Comparison of ENCODE assay signal across 12 cellular contexts in genomic region chr9:114518599-114519022, GRCh38. TPM values are rescaled to one million over a fixed set of nuclear protein-coding genes. Genes with fewer than 3 reads are reported as not detected.
DNase-seq lines count a peak whose midpoint lies in the region; ATAC-seq, FAIRE-seq and TF ChIP-seq lines count a peak whose summit lies in the region.
"Had no signal": no experiment of that assay in that cellular context is flagged by ENCODE, and none has a peak within 500 bp of the region (broad histone marks: within the 10 kb centered on the region; RNA-seq: fewer than 3 reads in every experiment).

No MANE protein-coding gene starts in this region.

- CTCF ChIA-PET in activated CD4-positive, alpha-beta memory T cell treated with anti-CD3 and anti-CD28 coated beads, Interleukin-2, amount 10 ng/mL, durations not matched to agents 7 days and 5 days (lab: Charles Lee), result interaction anchor here (1.0 to 3.5 kb wide), 6 partner anchors 11 to 134 kb away, joined by 3 to 12 read pairs (median 6); partner anchors contain the start of gene ATP6V1G1

- 64 to 81% (median 72%) methylated on average over 4 of the region's 4 CpGs for WGBS in spleen, 5 donors

- H3K27ac ChIP-seq in KMS-11 (peak overlapping the region; percentile 33), spleen (peak overlapping the region in 6 of 8 donors; percentile 1 to 71 (median 50)), kidney (ENCODE audit: low read depth in 2 of 2, low read length in 2 of 2) (no peak overlapping the region)
- H3K27ac ChIP-seq: A549, breast epithelium, tibial nerve had no signal

- H3K4me3 ChIP-seq in KMS-11 (IDR thresholded peaks at IDR 0.05; ENCODE audit: insufficient read depth, low read depth, low read length), result no peak overlapping the region
- H3K4me3 ChIP-seq in spleen, result no peak overlapping the region
- no peak overlapping the region for H3K4me3 ChIP-seq in kidney (ENCODE audit: low read length in 2 of 2)
- H3K4me3 ChIP-seq: A549, breast epithelium, tibial nerve had no signal

- H3K27me3 ChIP-seq in KMS-11 (ENCODE audit: insufficient read depth, low read depth) (no peaks in the 10 kb centered on the region), spleen (replicated peaks in 1 of 7) (peaks cover 0 to 4% (median 0%) of the 10 kb centered on the region in 7 donors)
- H3K27me3 ChIP-seq: breast epithelium had no signal

- peak overlapping the region; percentile 73 for H3K4me2 ChIP-seq in KMS-11
- H3K4me2 ChIP-seq: A549 had no signal

- peak; percentile 70 for DNase-seq in activated CD4-positive, alpha-beta T cell treated with anti-CD3 and anti-CD28 coated beads, Interleukin-2, amount 10 ng/mL, durations not matched to agents 24 days and 14 days
- no peak for DNase-seq in activated CD4-positive, alpha-beta T cell treated with anti-CD3 and anti-CD28 coated beads for 1 hour
- DNase-seq in HFFc6, result no peak
- DNase-seq in spleen, result no peak
- DNase-seq in activated naive CD8-positive, alpha-beta T cell treated with anti-CD3 and anti-CD28 coated beads, Interleukin-2, amount 50 U/mL, for 24 hours, result no peak
- no peak for DNase-seq in activated CD4-positive, alpha-beta memory T cell treated with anti-CD3 and anti-CD28 coated beads, Interleukin-2, amount 10 ng/mL, durations not matched to agents 7 days and 5 days
- DNase-seq in kidney, result no peak
- DNase-seq: NCI-H69 had no signal

- H3K9me3 Mint-ChIP-seq in activated CD4-positive, alpha-beta T cell treated with anti-CD3 and anti-CD28 coated beads, Interleukin-2, amount 10 ng/mL, durations not matched to agents 24 days and 14 days, result no peaks in the 10 kb centered on the region
- H3K9me3 Mint-ChIP-seq in HFFc6, result peaks cover 6% of the 10 kb centered on the region; the same call in 1 of the 2 replicates
- H3K9me3 Mint-ChIP-seq in activated naive CD8-positive, alpha-beta T cell treated with anti-CD3 and anti-CD28 coated beads, Interleukin-2, amount 50 U/mL, for 24 hours, result no peaks in the 10 kb centered on the region
- H3K9me3 Mint-ChIP-seq in activated CD4-positive, alpha-beta memory T cell treated with anti-CD3 and anti-CD28 coated beads, Interleukin-2, amount 10 ng/mL, durations not matched to agents 7 days and 5 days, result no peaks in the 10 kb centered on the region

- peak overlapping the region; percentile 28 for H2AFZ ChIP-seq in KMS-11 (ENCODE audit: low read depth)

- intact Hi-C loops in activated CD4-positive, alpha-beta T cell treated with anti-CD3 and anti-CD28 coated beads, Interleukin-2, amount 10 ng/mL, durations not matched to agents 24 days and 14 days (cut with micrococcal nuclease), result no loop called here
- intact Hi-C loops in spleen (cut with DNase I; ENCODE audit: low total_unique reads) (no loop called here), kidney (cut with DNase I) (no loop called here)

- FAIRE-seq in kidney (lab: Jason Lieb, UNC), result no peak
- FAIRE-seq: A549 had no signal

- no peak for TF ChIP-seq CTCF in HFFc6 (IDR thresholded peaks at IDR 0.05)
- TF ChIP-seq CTCF in KMS-11 (conservative IDR thresholded peaks at IDR 0.05; ENCODE audit: low read depth, low read length), result no peak
- no peak for TF ChIP-seq CTCF in spleen (IDR thresholded peaks at IDR 0.05 in 8 of 11, conservative IDR thresholded peaks at IDR 0.05 in 3 of 11)
- no peak for TF ChIP-seq CTCF in kidney (IDR thresholded peaks at IDR 0.05; ENCODE audit: borderline replicate concordance, extremely low read depth, insufficient read depth)

- H3K9me3 ChIP-seq in spleen (no peaks in the 10 kb centered on the region), kidney (ENCODE audit: control insufficient read depth in 1 of 2, low read length in 2 of 2) (no peaks in the 10 kb centered on the region)
- H3K9me3 ChIP-seq: A549, breast epithelium, tibial nerve had no signal

- ATAC-seq in activated naive CD8-positive, alpha-beta T cell treated with anti-CD3 and anti-CD28 coated beads, Interleukin-2, amount 50 U/mL, for 24 hours, result no peak
- ATAC-seq: A549 had no signal

- no peaks in the 10 kb centered on the region for H3K79me2 ChIP-seq in KMS-11 (ENCODE audit: insufficient read depth, low read depth)

- H3K27me3 Mint-ChIP-seq in activated CD4-positive, alpha-beta T cell treated with anti-CD3 and anti-CD28 coated beads, Interleukin-2, amount 10 ng/mL, durations not matched to agents 24 days and 14 days, result peaks cover 30% of the 10 kb centered on the region
- H3K27me3 Mint-ChIP-seq in HFFc6 (ENCODE audit: insufficient read depth), result peaks cover 10% of the 10 kb centered on the region
- H3K27me3 Mint-ChIP-seq in activated naive CD8-positive, alpha-beta T cell treated with anti-CD3 and anti-CD28 coated beads, Interleukin-2, amount 50 U/mL, for 24 hours, result peaks cover 8% of the 10 kb centered on the region
- H3K27me3 Mint-ChIP-seq in activated CD4-positive, alpha-beta memory T cell treated with anti-CD3 and anti-CD28 coated beads, Interleukin-2, amount 10 ng/mL, durations not matched to agents 7 days and 5 days, result peaks cover 45% of the 10 kb centered on the region

- H3K4me3 Mint-ChIP-seq in activated CD4-positive, alpha-beta T cell treated with anti-CD3 and anti-CD28 coated beads, Interleukin-2, amount 10 ng/mL, durations not matched to agents 24 days and 14 days, result no peak overlapping the region
- H3K4me3 Mint-ChIP-seq in HFFc6, result 0 out of 2 replicates have a peak overlapping the region, but pooled peaks have one; percentile 31
- H3K4me3 Mint-ChIP-seq in activated naive CD8-positive, alpha-beta T cell treated with anti-CD3 and anti-CD28 coated beads, Interleukin-2, amount 50 U/mL, for 24 hours, result no peak overlapping the region
- no peak overlapping the region for H3K4me3 Mint-ChIP-seq in activated CD4-positive, alpha-beta memory T cell treated with anti-CD3 and anti-CD28 coated beads, Interleukin-2, amount 10 ng/mL, durations not matched to agents 7 days and 5 days

- peak overlapping the region; percentile 4; the same call in 1 of the 2 replicates for H3K9ac ChIP-seq in KMS-11
- no peak overlapping the region for H3K9ac ChIP-seq in kidney (ENCODE audit: low read length in 2 of 2)

- H3K27ac Mint-ChIP-seq in activated CD4-positive, alpha-beta T cell treated with anti-CD3 and anti-CD28 coated beads, Interleukin-2, amount 10 ng/mL, durations not matched to agents 24 days and 14 days, result no peak overlapping the region
- H3K27ac Mint-ChIP-seq in HFFc6, result no peak overlapping the region
- H3K27ac Mint-ChIP-seq in activated naive CD8-positive, alpha-beta T cell treated with anti-CD3 and anti-CD28 coated beads, Interleukin-2, amount 50 U/mL, for 24 hours, result no peak overlapping the region
- H3K27ac Mint-ChIP-seq in activated CD4-positive, alpha-beta memory T cell treated with anti-CD3 and anti-CD28 coated beads, Interleukin-2, amount 10 ng/mL, durations not matched to agents 7 days and 5 days, result no peak overlapping the region

- POLR2A ChIA-PET in activated CD4-positive, alpha-beta memory T cell treated with anti-CD3 and anti-CD28 coated beads, Interleukin-2, amount 10 ng/mL, durations not matched to agents 7 days and 5 days (lab: Charles Lee), result interaction anchor here (0.8 to 1.2 kb wide), 2 partner anchors 69 to 93 kb away, joined by 3 to 5 read pairs; partner anchors contain the start of gene ATP6V1G1

- TF ChIP-seq POLR2A in spleen (IDR thresholded peaks at IDR 0.05), result no peak

- H3K4me1 Mint-ChIP-seq in activated CD4-positive, alpha-beta T cell treated with anti-CD3 and anti-CD28 coated beads, Interleukin-2, amount 10 ng/mL, durations not matched to agents 24 days and 14 days, result peaks cover 6% of the 10 kb centered on the region
- peaks cover 37% of the 10 kb centered on the region for H3K4me1 Mint-ChIP-seq in HFFc6 (ENCODE audit: low read depth)
- peaks cover 11% of the 10 kb centered on the region for H3K4me1 Mint-ChIP-seq in activated naive CD8-positive, alpha-beta T cell treated with anti-CD3 and anti-CD28 coated beads, Interleukin-2, amount 50 U/mL, for 24 hours
- H3K4me1 Mint-ChIP-seq in activated CD4-positive, alpha-beta memory T cell treated with anti-CD3 and anti-CD28 coated beads, Interleukin-2, amount 10 ng/mL, durations not matched to agents 7 days and 5 days, result peaks cover 18% of the 10 kb centered on the region

- H4K20me1 ChIP-seq in KMS-11 (ENCODE audit: insufficient read depth), result no peaks in the 10 kb centered on the region

- no peaks in the 10 kb centered on the region for H3K36me3 Mint-ChIP-seq in activated CD4-positive, alpha-beta T cell treated with anti-CD3 and anti-CD28 coated beads, Interleukin-2, amount 10 ng/mL, durations not matched to agents 24 days and 14 days (ENCODE audit: low read depth)
- H3K36me3 Mint-ChIP-seq in HFFc6 (ENCODE audit: low read depth), result peaks cover 4% of the 10 kb centered on the region; the same call in 1 of the 2 replicates
- H3K36me3 Mint-ChIP-seq in activated naive CD8-positive, alpha-beta T cell treated with anti-CD3 and anti-CD28 coated beads, Interleukin-2, amount 50 U/mL, for 24 hours (ENCODE audit: low read depth), result no peaks in the 10 kb centered on the region
- H3K36me3 Mint-ChIP-seq in activated CD4-positive, alpha-beta memory T cell treated with anti-CD3 and anti-CD28 coated beads, Interleukin-2, amount 10 ng/mL, durations not matched to agents 7 days and 5 days (ENCODE audit: low read depth), result no peaks in the 10 kb centered on the region

- H3K36me3 ChIP-seq in KMS-11 (ENCODE audit: insufficient read depth) (no peaks in the 10 kb centered on the region), spleen (no peaks in the 10 kb centered on the region), kidney (ENCODE audit: control insufficient read depth in 1 of 2, insufficient read depth in 2 of 2, low read length in 2 of 2) (no peaks in the 10 kb centered on the region)
- H3K36me3 ChIP-seq: breast epithelium, tibial nerve had no signal

- H3K4me1 ChIP-seq in KMS-11 (ENCODE audit: low read depth, poor library complexity, severe bottlenecking) (peaks cover 29% of the 10 kb centered on the region), spleen (peaks cover 0 to 21% (median 9%) of the 10 kb centered on the region in 6 donors), kidney (ENCODE audit: control insufficient read depth in 1 of 2, insufficient read depth in 1 of 2, low read depth in 1 of 2, low read length in 2 of 2) (no peaks in the 10 kb centered on the region)
- H3K4me1 ChIP-seq: breast epithelium, tibial nerve had no signal

RNA-seq across cellular contexts. Expression of gene WHRN, which starts 13.3 kb away (rescaled TPM):
- total RNA-seq in activated CD4-positive, alpha-beta T cell treated with anti-CD3 and anti-CD28 coated beads, Interleukin-2, amount 10 ng/mL, durations not matched to agents 24 days and 14 days, result 2.0 and 2.1 TPM in 2 replicates
- 1 to 10 TPM; 3.0 to 4.8 (median 3.6) TPM for total RNA-seq in HFFc6 (2021; fragmentation: NEBNext Ultra II Directional; extraction: Animal tissue kit (Norgen Biotek cat#: 25700))
- total RNA-seq in spleen (10 to 100 TPM; 11.8 to 51.6 (median 29.4) TPM), kidney (14.8 TPM)
- polyA plus RNA-seq in spleen (10 to 100 TPM in 1 of 3 donors, 1 to 10 TPM in 2; 3.7 to 25.4 (median 9.5) TPM), kidney (ENCODE audit: insufficient read depth, low read depth, low replicate concordance) (4.4 TPM)
- total RNA-seq in activated CD4-positive, alpha-beta memory T cell treated with anti-CD3 and anti-CD28 coated beads, Interleukin-2, amount 10 ng/mL, durations not matched to agents 7 days and 5 days, result 1 to 10 TPM; 4.5 to 4.8 TPM

Comparison
In these comparisons a context has a peak if more than half of its experiments do, and no peak if none do; other contexts are left out.
1. H3K27ac ChIP-seq: peak in KMS-11 (single experiment) and spleen (6 of 8); none in kidney (0 of 2).